In genomic region chr1:84478876-84479868, GRCh38 we compare ENCODE assay signal across 1 cellular context.
TF ChIP-seq lines count a peak whose summit lies in the region.

TSS of gene RPF1 (plus strand) at chr1:84479266. CDS start at chr1:84479282, 16 bp downstream.

TF ChIP-seq in K562, 482 proteins besides CTCF, POLR2A, EP300 and RAD21 (continued from another document and continues in another):
- peak; percentile 52; the same call in 1 of the 2 replicates for TF ChIP-seq MGA (IDR thresholded peaks at IDR 0.05)
- peak; percentile 91; the same call in 1 of the 2 replicates for TF ChIP-seq HDAC8 (tag; IDR thresholded peaks at IDR 0.05)
- TF ChIP-seq MCM5 (IDR thresholded peaks at IDR 0.05; ENCODE audit: low read depth), result no peak
- no peak for TF ChIP-seq HMG20A (CRISPR knock-in tag; conservative IDR thresholded peaks at IDR 0.05)
- TF ChIP-seq POLR2G (IDR thresholded peaks at IDR 0.05; ENCODE audit: low read depth, low read length), result peak; percentile 86
- no peak for TF ChIP-seq RREB1 (CRISPR knock-in tag; IDR thresholded peaks at IDR 0.05)
- TF ChIP-seq ZNF695 (CRISPR knock-in tag; IDR thresholded peaks at IDR 0.05), result no peak
- no peak for TF ChIP-seq ELK3 (CRISPR knock-in tag; IDR thresholded peaks at IDR 0.05)
- TF ChIP-seq SMARCA4 (IDR thresholded peaks at IDR 0.05), result no peak
- TF ChIP-seq ZBTB2 (IDR thresholded peaks at IDR 0.05), result peak; percentile 29; the same call in 1 of the 2 replicates
- TF ChIP-seq MTA3 (IDR thresholded peaks at IDR 0.05; ENCODE audit: borderline replicate concordance), result peak; percentile 26; the same call in 1 of the 2 replicates
- TF ChIP-seq KAT7 (CRISPR knock-in tag; IDR thresholded peaks at IDR 0.05; ENCODE audit: borderline replicate concordance), result no peak
- TF ChIP-seq HDAC3 (IDR thresholded peaks at IDR 0.05; ENCODE audit: borderline replicate concordance, partially characterized antibody), result peak; percentile 48
- TF ChIP-seq ZNF134 (CRISPR knock-in tag; conservative IDR thresholded peaks at IDR 0.05), result peak; percentile 47; the same call in 1 of the 2 replicates
- TF ChIP-seq CREBBP (IDR thresholded peaks at IDR 0.05; ENCODE audit: low read depth, low read length), result no peak
- 0 out of 2 replicates have a peak, but pooled peaks have one; percentile 21 for TF ChIP-seq ZNF583 (CRISPR knock-in tag; IDR thresholded peaks at IDR 0.05)
- TF ChIP-seq TCF7L2 (IDR thresholded peaks at IDR 0.05; ENCODE audit: low read depth, low read length), result no peak
- TF ChIP-seq GTF3C2 (IDR thresholded peaks at IDR 0.05; ENCODE audit: borderline replicate concordance, extremely low read depth, insufficient read length), result no peak
- TF ChIP-seq PHF20 (IDR thresholded peaks at IDR 0.05; ENCODE audit: partially characterized antibody), result peak; percentile 93
- 0 out of 2 replicates have a peak, but pooled peaks have one; percentile 50 for TF ChIP-seq PYGO2 (tag; IDR thresholded peaks at IDR 0.05)
- TF ChIP-seq ZNF551 (CRISPR knock-in tag; IDR thresholded peaks at IDR 0.05), result no peak
- TF ChIP-seq E2F4 (CRISPR knock-in tag; IDR thresholded peaks at IDR 0.05; ENCODE audit: low read depth), result no peak
- peak; percentile 94 for TF ChIP-seq ZNF644 (tag; IDR thresholded peaks at IDR 0.05; ENCODE audit: low read depth)
- TF ChIP-seq SNRNP70 (optimal IDR thresholded peaks at IDR 0.05; ENCODE audit: low read depth, low read length), result no peak
- TF ChIP-seq MECOM (CRISPR knock-in tag; IDR thresholded peaks at IDR 0.05), result 0 out of 2 replicates have a peak, but pooled peaks have one; percentile 33
- 0 out of 2 replicates have a peak, but pooled peaks have one; percentile 21 for TF ChIP-seq KDM2B (CRISPR knock-in tag; IDR thresholded peaks at IDR 0.05)
- no peak for TF ChIP-seq RCOR1 (IDR thresholded peaks at IDR 0.05; ENCODE audit: borderline replicate concordance in 1 of 2, low read depth in 2 of 2, low read length in 2 of 2)
- no peak for TF ChIP-seq E2F5 (CRISPR knock-in tag; IDR thresholded peaks at IDR 0.05)
- TF ChIP-seq TEAD1 (CRISPR knock-in tag; IDR thresholded peaks at IDR 0.05), result 0 out of 4 replicates have a peak, but pooled peaks of 1 of the 2 experiments have one; percentile 21
- no peak for TF ChIP-seq U2AF2 (optimal IDR thresholded peaks at IDR 0.05; ENCODE audit: low read depth, low read length)
